Comparison of ENCODE assay signal across 9 cellular contexts in genomic region chr3:141000691-141001090, GRCh38. TPM values are rescaled to one million over a fixed set of nuclear protein-coding genes. Genes with fewer than 3 reads are reported as not detected.
"Had no signal": no experiment of that assay in that cellular context is flagged by ENCODE, and none has a peak within 500 bp of the region (broad histone marks: within the 10 kb centered on the region; RNA-seq: fewer than 3 reads in every experiment).

No MANE protein-coding gene starts in this region.

- H3K36me3 ChIP-seq: lower lobe of right lung, neutrophil, tibial nerve, vagina had no signal

- H3K36me3 Mint-ChIP-seq: activated CD8-positive, alpha-beta memory T cell treated with anti-CD3 and anti-CD28 coated beads, Interleukin-2, amount 10 ng/mL, durations not matched to agents 7 days and 5 days; immature natural killer cell; naive B cell; T-cell had no signal

- H3K27ac ChIP-seq: lower lobe of right lung, neutrophil, tibial nerve, vagina had no signal

- H3K4me1 Mint-ChIP-seq: central memory CD8-positive, alpha-beta T cell; immature natural killer cell; naive B cell had no signal

- H3K4me3 ChIP-seq: lower lobe of right lung, tibial nerve, vagina had no signal

- H3K9me3 Mint-ChIP-seq: central memory CD8-positive, alpha-beta T cell; immature natural killer cell; naive B cell; T-cell had no signal

- H3K4me1 ChIP-seq: lower lobe of right lung, tibial nerve, vagina had no signal

- H3K27ac Mint-ChIP-seq: immature natural killer cell, T-cell had no signal

- H3K27me3 ChIP-seq: neutrophil, tibial nerve, vagina had no signal

- DNase-seq: naive B cell had no signal

- H3K4me3 Mint-ChIP-seq: activated CD8-positive, alpha-beta memory T cell treated with anti-CD3 and anti-CD28 coated beads, Interleukin-2, amount 10 ng/mL, durations not matched to agents 7 days and 5 days; central memory CD8-positive, alpha-beta T cell; immature natural killer cell; naive B cell; T-cell had no signal

RNA-seq across cellular contexts. Expression of gene SPSB4, which starts 50.5 kb away (rescaled TPM):
- total RNA-seq: T-cell had no signal
- polyA plus RNA-seq: immature natural killer cell had no signal
